Comparison of ENCODE assay signal across 20 cellular contexts in the genomic region with DNA sequence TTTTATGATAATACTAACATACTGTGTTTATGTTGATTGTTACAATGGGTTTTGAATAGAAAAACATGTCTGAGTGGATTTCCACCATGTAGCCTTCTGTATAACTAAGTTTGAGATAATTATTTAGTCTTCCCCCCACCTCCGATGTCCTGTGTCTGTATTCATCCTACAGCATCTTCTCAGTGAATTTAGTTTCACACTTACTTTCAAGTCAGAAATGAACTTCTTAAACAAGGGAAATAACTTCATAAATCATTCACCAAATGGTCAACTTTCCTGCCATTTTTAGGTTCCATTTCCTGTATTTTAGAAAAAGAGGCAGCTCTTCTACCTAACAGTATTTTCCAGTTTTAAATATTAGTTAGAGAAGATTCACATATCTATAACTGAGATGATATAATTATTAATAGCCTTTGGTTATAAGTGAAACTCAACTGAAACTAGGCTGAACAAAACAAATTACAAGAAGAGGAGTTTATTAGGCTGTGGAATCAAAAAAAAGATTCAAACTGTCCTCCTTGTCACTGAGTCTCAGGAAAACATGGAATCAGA. TPM values are rescaled to one million over a fixed set of nuclear protein-coding genes. Genes with fewer than 3 reads are reported as not detected.
A peak's percentile ranks its signal among the peaks of the same experiment; 100 is the strongest.
DNase-seq lines count a peak whose midpoint lies in the region; ATAC-seq and TF ChIP-seq lines count a peak whose summit lies in the region.
"Had no signal": no experiment of that assay in that cellular context is flagged by ENCODE, and none has a peak within 500 bp of the region (broad histone marks: within the 10 kb centered on the region; RNA-seq: fewer than 3 reads in every experiment).

No MANE protein-coding gene starts in this region.

- H3K9me3 ChIP-seq in breast epithelium: no peaks in the 10 kb centered on the region
- H3K9me3 ChIP-seq: BLaER1 treated with 17β-estradiol and CSF1 and Interleukin-3, amounts not matched to agents 10 nM and 100 nM; gastrocnemius medialis; ovary; spleen had no signal

- ATAC-seq in GM19025 (IDR thresholded peaks at IDR 0.05; ENCODE audit: low read depth, unreplicated experiment): peak; percentile 78
- peak; percentile 80 for ATAC-seq in GM21619 (IDR thresholded peaks at IDR 0.05; ENCODE audit: unreplicated experiment)
- ATAC-seq in HG03095 (IDR thresholded peaks at IDR 0.05; ENCODE audit: unreplicated experiment): peak; percentile 61
- no peak for ATAC-seq in GM21360 (IDR thresholded peaks at IDR 0.05; ENCODE audit: unreplicated experiment)
- ATAC-seq: gastrocnemius medialis had no signal

- peak overlapping the region; percentile 34 for H3K4me2 ChIP-seq in KMS-11
- H3K4me2 ChIP-seq: BLaER1 treated with 17β-estradiol and CSF1 and Interleukin-3, amounts not matched to agents 10 nM and 100 nM had no signal

- H3K36me3 ChIP-seq in KMS-11 (ENCODE audit: insufficient read depth): no peaks in the 10 kb centered on the region
- H3K36me3 ChIP-seq in breast epithelium: no peaks in the 10 kb centered on the region
- H3K36me3 ChIP-seq: BLaER1 treated with 17β-estradiol and CSF1 and Interleukin-3, amounts not matched to agents 10 nM and 100 nM; gastrocnemius medialis; ovary; spleen had no signal

- no peak overlapping the region for H3K9ac ChIP-seq in KMS-11
- H3K9ac ChIP-seq: BLaER1 treated with 17β-estradiol and CSF1 and Interleukin-3, amounts not matched to agents 10 nM and 100 nM had no signal

- H3K4me1 ChIP-seq in KMS-11 (ENCODE audit: low read depth, poor library complexity, severe bottlenecking) (peaks cover 38% of the 10 kb centered on the region), breast epithelium (no peaks in the 10 kb centered on the region)
- H3K4me1 ChIP-seq: gastrocnemius medialis, spleen had no signal

- no peak for DNase-seq in activated CD8-positive, alpha-beta memory T cell treated with anti-CD3 and anti-CD28 coated beads, Interleukin-2, amount 50 U/mL, for 4 hours
- DNase-seq in D341Med (ENCODE audit: low spot score) (no peak), breast epithelium (ENCODE audit: low spot score in 2 of 2) (no peak)
- DNase-seq: activated naive CD4-positive, alpha-beta T cell treated with anti-CD3 and anti-CD28 coated beads, Interleukin-2, amount 10 ng/mL, durations not matched to agents 7 days and 5 days; endodermal cell; gastrocnemius medialis; islet precursor cell; midbrain; NCI-H1930; ovary; SIG-M5; spleen had no signal

- H3K79me2 ChIP-seq in KMS-11 (ENCODE audit: insufficient read depth, low read depth): no peaks in the 10 kb centered on the region

- H3K27me3 ChIP-seq in KMS-11 (ENCODE audit: insufficient read depth, low read depth) (no peaks in the 10 kb centered on the region), breast epithelium (no peaks in the 10 kb centered on the region)
- H3K27me3 ChIP-seq: BLaER1 treated with 17β-estradiol and CSF1 and Interleukin-3, amounts not matched to agents 10 nM and 100 nM; gastrocnemius medialis; ovary; spleen had no signal

- intact Hi-C loops in breast epithelium (cut with DNase I; ENCODE audit: low total_unique reads): no loop called here

- no peak overlapping the region for H2AFZ ChIP-seq in KMS-11 (ENCODE audit: low read depth)

- H4K20me1 ChIP-seq in KMS-11 (ENCODE audit: insufficient read depth): no peaks in the 10 kb centered on the region
- H4K20me1 ChIP-seq: BLaER1 treated with 17β-estradiol and CSF1 and Interleukin-3, amounts not matched to agents 10 nM and 100 nM had no signal

- no peak overlapping the region for H3K27ac ChIP-seq in KMS-11
- no peak overlapping the region for H3K27ac ChIP-seq in breast epithelium
- H3K27ac ChIP-seq: BLaER1 treated with 17β-estradiol and CSF1 and Interleukin-3, amounts not matched to agents 10 nM and 100 nM; gastrocnemius medialis; ovary; spleen had no signal

- no peak for TF ChIP-seq CTCF in KMS-11 (conservative IDR thresholded peaks at IDR 0.05; ENCODE audit: low read depth, low read length)
- TF ChIP-seq CTCF in breast epithelium (IDR thresholded peaks at IDR 0.05): no peak

- no peak for TF ChIP-seq POLR2A in breast epithelium (IDR thresholded peaks at IDR 0.05)

- H3K4me3 ChIP-seq in KMS-11 (IDR thresholded peaks at IDR 0.05; ENCODE audit: insufficient read depth, low read depth, low read length): no peak overlapping the region
- H3K4me3 ChIP-seq in breast epithelium: no peak overlapping the region
- H3K4me3 ChIP-seq: BLaER1 treated with 17β-estradiol and CSF1 and Interleukin-3, amounts not matched to agents 10 nM and 100 nM; gastrocnemius medialis; ovary; spleen had no signal

RNA-seq across cellular contexts. Expression of gene OR51B5, which starts 3.5 kb away (rescaled TPM):
- total RNA-seq in breast epithelium: 1 to 10 TPM in 2 of 3 donors, under 1 TPM in 1; 0.32 to 2.3 (median 1.0) TPM
- total RNA-seq: bronchial epithelial cell, gastrocnemius medialis, LHCN-M2 had no signal

RNA-seq across cellular contexts. Expression of gene OR51B6, which starts 11.5 kb away (rescaled TPM):
- not detected for total RNA-seq in breast epithelium
- total RNA-seq: bronchial epithelial cell, gastrocnemius medialis, LHCN-M2, ovary, spleen had no signal

RNA-seq across cellular contexts. Expression of gene OR51B2, which starts 15.8 kb away (rescaled TPM):
- 1 to 10 TPM in 1 of 3 donors, not detected in 2; 1.6 TPM for total RNA-seq in breast epithelium
- total RNA-seq: bronchial epithelial cell, gastrocnemius medialis, LHCN-M2, spleen had no signal

RNA-seq across cellular contexts. Expression of gene OR51B4, which starts 38.1 kb away (rescaled TPM):
- under 1 TPM in 1 of 3 donors, not detected in 2; 0.48 TPM for total RNA-seq in breast epithelium
- total RNA-seq: bronchial epithelial cell, endodermal cell, gastrocnemius medialis, LHCN-M2, spleen had no signal

RNA-seq across cellular contexts. Expression of gene OR51M1, which starts 43.8 kb away (rescaled TPM):
- not detected for total RNA-seq in breast epithelium
- total RNA-seq: bronchial epithelial cell, gastrocnemius medialis, LHCN-M2, spleen had no signal
